21 cellular contexts compared by ENCODE assay signal in genomic region chr17:10797848-10798328, GRCh38. TPM values are rescaled to one million over a fixed set of nuclear protein-coding genes. Genes with fewer than 3 reads are reported as not detected.
A peak's percentile ranks its signal among the peaks of the same experiment; 100 is the strongest.
DNase-seq lines count a peak whose midpoint lies in the region; ATAC-seq and TF ChIP-seq lines count a peak whose summit lies in the region.
"Had no signal": no experiment of that assay in that cellular context is flagged by ENCODE, and none has a peak within 500 bp of the region (broad histone marks: within the 10 kb centered on the region; RNA-seq: fewer than 3 reads in every experiment).

No MANE protein-coding gene starts in this region.

- no peaks in the 10 kb centered on the region for H3K27me3 ChIP-seq in PC-3 (ENCODE audit: low read length)
- no peaks in the 10 kb centered on the region for H3K27me3 ChIP-seq in duodenal mucosa (ENCODE audit: control insufficient read depth in 1 of 2, insufficient read depth in 2 of 2, low read length in 2 of 2)
- no peaks in the 10 kb centered on the region for H3K27me3 ChIP-seq in left lung
- H3K27me3 ChIP-seq in subcutaneous abdominal adipose tissue (ENCODE audit: control insufficient read depth in 5 of 5, insufficient read depth in 4 of 5, low read length in 5 of 5), result no peaks in the 10 kb centered on the region
- H3K27me3 ChIP-seq: gastrocnemius medialis, neutrophil had no signal

- CTCF ChIA-PET in PC-3 (lab: Charles Lee), result no interaction called here

- peak overlapping the region; percentile 29 for H2AFZ ChIP-seq in PC-3 (ENCODE audit: low read length)

- H3K9me2 ChIP-seq in PC-3 (replicated peaks; ENCODE audit: low read length), result no peaks in the 10 kb centered on the region

- H3K4me1 ChIP-seq in PC-3 (ENCODE audit: insufficient read depth, low read length) (peaks cover 37% of the 10 kb centered on the region), duodenal mucosa (ENCODE audit: control insufficient read depth in 1 of 2, insufficient read depth in 2 of 2, low read length in 2 of 2) (peaks cover 30 to 49% of the 10 kb centered on the region in 2 donors), left lung (no peaks in the 10 kb centered on the region), subcutaneous abdominal adipose tissue (ENCODE audit: control insufficient read depth in 5 of 5, insufficient read depth in 5 of 5, low read length in 5 of 5) (peaks cover 2 to 32% (median 24%) of the 10 kb centered on the region in 5 donors)

- H3K79me2 ChIP-seq in PC-3 (ENCODE audit: low read length), result no peaks in the 10 kb centered on the region

- no peak for TF ChIP-seq CTCF in PC-3 (conservative IDR thresholded peaks at IDR 0.05; ENCODE audit: low read depth, low read length)
- TF ChIP-seq CTCF in left lung (IDR thresholded peaks at IDR 0.05), result no peak

- H3K4me3 ChIP-seq in PC-3 (ENCODE audit: low read length) (no peak overlapping the region; the same call in 1 of the 2 replicates), duodenal mucosa (ENCODE audit: low read depth in 1 of 2, low read length in 2 of 2) (peak overlapping the region; percentile 61 to 63), left lung (no peak overlapping the region), subcutaneous abdominal adipose tissue (ENCODE audit: low read depth in 1 of 5, low read length in 5 of 5) (peak overlapping the region in 4 of 5 donors; percentile 6 to 46 (median 22))
- H3K4me3 ChIP-seq: gastrocnemius medialis, GM12878 had no signal

- intact Hi-C loops in PC-3 (cut with micrococcal nuclease) (no loop called here), left lung (cut with DNase I) (no loop called here)

- H3K9ac ChIP-seq in PC-3 (ENCODE audit: low read length) (peak overlapping the region; percentile 59), duodenal mucosa (ENCODE audit: low read depth in 1 of 2, low read length in 2 of 2) (peak overlapping the region; percentile 45 to 97), subcutaneous abdominal adipose tissue (ENCODE audit: low read length in 5 of 5) (peak overlapping the region in 1 of 5 donors; percentile 11)

- H3K9me3 ChIP-seq in PC-3 (ENCODE audit: low read length) (no peaks in the 10 kb centered on the region), duodenal mucosa (ENCODE audit: control insufficient read depth in 1 of 2, low read length in 2 of 2) (no peaks in the 10 kb centered on the region), left lung (no peaks in the 10 kb centered on the region), subcutaneous abdominal adipose tissue (ENCODE audit: control insufficient read depth in 5 of 5, low read length in 5 of 5) (no peaks in the 10 kb centered on the region)
- H3K9me3 ChIP-seq: gastrocnemius medialis, neutrophil had no signal

- BruUV-seq in PC-3 (replicated peaks; lab: Mats Ljungman, UMichigan), result no TSS peak

- POLR2A ChIA-PET in PC-3 (lab: Charles Lee; ENCODE audit: unreplicated experiment), result no interaction called here

- DNase-seq in PC-3 (no peak), left lung (no peak), DMS 273 (lab: John Stamatoyannopoulos, UW; ENCODE audit: unreplicated experiment) (no peak), dedifferentiated amniotic fluid mesenchymal stem cell (ENCODE audit: extremely low spot score) (no peak)
- DNase-seq: activated B cell treated with CpG ODN at 0.5 μM for 24 hours; activated CD8-positive, alpha-beta T cell treated with anti-CD3 and anti-CD28 coated beads, Interleukin-2, amount 10 ng/mL, durations not matched to agents 7 days and 5 days; activated naive CD8-positive, alpha-beta T cell treated with anti-CD3 and anti-CD28 coated beads, Interleukin-2, amount 50 U/mL, for 24 hours; AML-193; gastrocnemius medialis; GDM1; NCI-H146; NCI-H446; T-cell had no signal

- H3F3A ChIP-seq in PC-3 (ENCODE audit: low read length, unreplicated experiment), result no peaks in the 10 kb centered on the region

- peak overlapping the region; percentile 53 for H3K4me2 ChIP-seq in PC-3 (ENCODE audit: low read length)

- H3K36me3 ChIP-seq in PC-3 (ENCODE audit: low read depth, low read length) (no peaks in the 10 kb centered on the region), duodenal mucosa (ENCODE audit: control insufficient read depth in 1 of 2, insufficient read depth in 2 of 2, low read length in 2 of 2) (peaks cover 21 to 32% of the 10 kb centered on the region in 2 donors), left lung (no peaks in the 10 kb centered on the region), subcutaneous abdominal adipose tissue (ENCODE audit: control insufficient read depth in 5 of 5, insufficient read depth in 5 of 5, low read length in 5 of 5) (no peaks in the 10 kb centered on the region)
- H3K36me3 ChIP-seq: gastrocnemius medialis, neutrophil had no signal

- H3K27ac ChIP-seq in PC-3 (ENCODE audit: low read length) (peak overlapping the region; percentile 95), duodenal mucosa (ENCODE audit: low read depth, low read length) (peak overlapping the region; percentile 93), left lung (no peak overlapping the region), subcutaneous abdominal adipose tissue (ENCODE audit: low read depth, low read length) (peak overlapping the region; percentile 71)
- H3K27ac ChIP-seq: gastrocnemius medialis, neutrophil had no signal

- peak; percentile 22; the same call in 1 of the 2 replicates for ATAC-seq in PC-3
- peak; percentile 49 for ATAC-seq in left lung
- no peak for ATAC-seq in HG02938 (IDR thresholded peaks at IDR 0.05; ENCODE audit: unreplicated experiment)
- ATAC-seq: activated CD8-positive, alpha-beta T cell treated with anti-CD3 and anti-CD28 coated beads, Interleukin-2, amount 10 ng/mL, durations not matched to agents 7 days and 5 days; activated naive CD8-positive, alpha-beta T cell treated with anti-CD3 and anti-CD28 coated beads, Interleukin-2, amount 50 U/mL, for 24 hours; gastrocnemius medialis; GM12878 had no signal

- no peaks in the 10 kb centered on the region for H4K20me1 ChIP-seq in PC-3 (ENCODE audit: low read length)

RNA-seq across cellular contexts. Expression of gene TMEM238L, which starts 6.0 kb away (rescaled TPM):
- total RNA-seq in PC-3 (2014; rRNA removed) (not detected in 2 replicates), left lung (not detected)
- total RNA-seq: activated B cell treated with CpG ODN at 0.5 μM for 24 hours; activated CD8-positive, alpha-beta T cell treated with anti-CD3 and anti-CD28 coated beads, Interleukin-2, amount 10 ng/mL, durations not matched to agents 7 days and 5 days; chondrocyte; GM12878; M059J; subcutaneous adipose tissue; T-cell had no signal

RNA-seq across cellular contexts. Expression of gene PIRT, which starts 40.0 kb away (rescaled TPM):
- total RNA-seq in PC-3 (2014; rRNA removed) (not detected in 2 replicates), left lung (not detected)
- total RNA-seq: activated B cell treated with CpG ODN at 0.5 μM for 24 hours; activated CD8-positive, alpha-beta T cell treated with anti-CD3 and anti-CD28 coated beads, Interleukin-2, amount 10 ng/mL, durations not matched to agents 7 days and 5 days; chondrocyte; gastrocnemius medialis; GM12878; M059J; subcutaneous adipose tissue; T-cell had no signal

Comparison
In these comparisons a context has a peak if more than half of its experiments do, and no peak if none do; other contexts are left out.
1. H3K27ac ChIP-seq: peak in PC-3 (single experiment), duodenal mucosa (single experiment) and subcutaneous abdominal adipose tissue (single experiment); none in left lung (0 of 2).
2. H3K4me3 ChIP-seq: peak in duodenal mucosa (2 of 2) and subcutaneous abdominal adipose tissue (4 of 5); none in PC-3 (single experiment) and left lung (0 of 2).